1 cellular context compared by ENCODE assay signal in the genomic region with DNA sequence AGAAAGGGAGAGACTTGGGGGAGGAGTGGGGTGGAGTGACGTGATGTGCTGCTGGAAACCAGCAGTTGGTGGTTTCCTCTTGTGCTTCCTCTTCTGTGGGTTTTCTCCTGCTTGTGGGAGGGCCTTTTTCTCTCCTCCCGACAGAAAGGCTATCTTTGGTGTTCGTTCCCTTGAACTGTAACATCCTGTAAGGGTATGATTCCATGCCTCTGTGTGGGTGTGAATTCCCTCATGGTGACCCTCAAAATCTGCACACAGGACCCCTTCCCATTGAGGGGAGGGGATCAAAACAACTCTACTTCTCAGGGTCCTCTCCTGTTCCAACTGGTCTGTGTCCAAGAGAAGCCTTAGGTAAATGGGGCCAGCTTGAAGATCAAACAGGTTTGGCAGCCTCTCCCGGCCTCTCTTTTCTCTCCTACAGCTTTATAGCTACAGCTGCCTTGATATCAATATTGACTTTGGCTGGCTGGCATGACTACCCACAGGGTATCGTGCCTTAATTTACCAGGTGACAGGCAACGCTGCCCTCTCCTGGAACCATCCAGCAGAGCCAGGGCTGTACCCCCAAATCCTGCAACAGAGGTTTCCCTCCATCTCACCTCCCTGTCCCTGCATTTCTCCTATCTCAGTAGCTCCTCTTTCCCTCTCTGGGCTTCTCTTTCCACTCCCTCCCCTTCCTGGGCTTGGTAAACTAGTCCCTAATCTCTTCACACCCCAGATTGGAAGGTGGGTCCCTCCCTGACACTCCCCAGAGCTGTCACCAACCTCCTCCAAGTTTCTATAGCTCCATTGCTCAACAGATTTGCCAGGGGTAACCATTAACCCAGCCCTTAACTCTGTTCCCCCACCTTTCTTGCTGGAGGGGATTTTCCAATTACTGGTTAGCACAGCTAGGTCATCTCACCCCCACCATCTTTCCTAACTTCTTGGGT.
TF ChIP-seq lines count a peak whose summit lies in the region.

No MANE protein-coding gene starts in this region.

TF ChIP-seq in HepG2, 621 proteins besides CTCF, POLR2A, EP300 and RAD21 (continued from another document and continues in another):
- TF ChIP-seq, protein P1, sequence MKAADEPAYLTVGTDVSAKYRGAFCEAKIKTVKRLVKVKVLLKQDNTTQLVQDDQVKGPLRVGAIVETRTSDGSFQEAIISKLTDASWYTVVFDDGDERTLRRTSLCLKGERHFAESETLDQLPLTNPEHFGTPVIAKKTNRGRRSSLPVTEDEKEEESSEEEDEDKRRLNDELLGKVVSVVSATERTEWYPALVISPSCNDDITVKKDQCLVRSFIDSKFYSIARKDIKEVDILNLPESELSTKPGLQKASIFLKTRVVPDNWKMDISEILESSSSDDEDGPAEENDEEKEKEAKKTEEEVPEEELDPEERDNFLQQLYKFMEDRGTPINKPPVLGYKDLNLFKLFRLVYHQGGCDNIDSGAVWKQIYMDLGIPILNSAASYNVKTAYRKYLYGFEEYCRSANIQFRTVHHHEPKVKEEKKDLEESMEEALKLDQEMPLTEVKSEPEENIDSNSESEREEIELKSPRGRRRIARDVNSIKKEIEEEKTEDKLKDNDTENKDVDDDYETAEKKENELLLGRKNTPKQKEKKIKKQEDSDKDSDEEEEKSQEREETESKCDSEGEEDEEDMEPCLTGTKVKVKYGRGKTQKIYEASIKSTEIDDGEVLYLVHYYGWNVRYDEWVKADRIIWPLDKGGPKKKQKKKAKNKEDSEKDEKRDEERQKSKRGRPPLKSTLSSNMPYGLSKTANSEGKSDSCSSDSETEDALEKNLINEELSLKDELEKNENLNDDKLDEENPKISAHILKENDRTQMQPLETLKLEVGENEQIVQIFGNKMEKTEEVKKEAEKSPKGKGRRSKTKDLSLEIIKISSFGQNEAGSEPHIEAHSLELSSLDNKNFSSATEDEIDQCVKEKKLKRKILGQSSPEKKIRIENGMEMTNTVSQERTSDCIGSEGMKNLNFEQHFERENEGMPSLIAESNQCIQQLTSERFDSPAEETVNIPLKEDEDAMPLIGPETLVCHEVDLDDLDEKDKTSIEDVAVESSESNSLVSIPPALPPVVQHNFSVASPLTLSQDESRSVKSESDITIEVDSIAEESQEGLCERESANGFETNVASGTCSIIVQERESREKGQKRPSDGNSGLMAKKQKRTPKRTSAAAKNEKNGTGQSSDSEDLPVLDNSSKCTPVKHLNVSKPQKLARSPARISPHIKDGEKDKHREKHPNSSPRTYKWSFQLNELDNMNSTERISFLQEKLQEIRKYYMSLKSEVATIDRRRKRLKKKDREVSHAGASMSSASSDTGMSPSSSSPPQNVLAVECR (CRISPR knock-in tag; IDR thresholded peaks at IDR 0.05; ENCODE audit: borderline replicate concordance): peak; percentile 46; the same call in 1 of the 2 replicates
- TF ChIP-seq ZNF33A (CRISPR knock-in tag; IDR thresholded peaks at IDR 0.05; ENCODE audit: borderline replicate concordance) (no peak), ZSCAN31 (CRISPR knock-in tag; IDR thresholded peaks at IDR 0.05; ENCODE audit: low read depth) (peak; percentile 82; the same call in 1 of the 2 replicates), SAFB2 (CRISPR knock-in tag; IDR thresholded peaks at IDR 0.05; ENCODE audit: borderline replicate concordance, low read depth) (no peak; the same call in 1 of the 2 replicates), ZNF724P (CRISPR knock-in tag; IDR thresholded peaks at IDR 0.05; ENCODE audit: borderline replicate concordance) (0 out of 2 replicates have a peak, but pooled peaks have one; percentile 18), ZNF333 (CRISPR knock-in tag; IDR thresholded peaks at IDR 0.05; ENCODE audit: borderline replicate concordance) (peak; percentile 81; the same call in 1 of the 2 replicates), SKI (IDR thresholded peaks at IDR 0.05; ENCODE audit: partially characterized antibody) (no peak), ZNF614 (CRISPR knock-in tag; IDR thresholded peaks at IDR 0.05; ENCODE audit: borderline replicate concordance) (peak; percentile 51; the same call in 1 of the 2 replicates), ZNF264 (CRISPR knock-in tag; IDR thresholded peaks at IDR 0.05) (peak; percentile 28; the same call in 1 of the 2 replicates), RBAK (CRISPR knock-in tag; IDR thresholded peaks at IDR 0.05) (no peak), ZNF230 (CRISPR knock-in tag; IDR thresholded peaks at IDR 0.05) (0 out of 2 replicates have a peak, but pooled peaks have one; percentile 22), NKX3-1 (CRISPR knock-in tag; IDR thresholded peaks at IDR 0.05) (peak; percentile 43; the same call in 1 of the 2 replicates), ZFX (CRISPR knock-in tag; IDR thresholded peaks at IDR 0.05; ENCODE audit: low read depth) (no peak; the same call in 1 of the 2 replicates), SIN3B (IDR thresholded peaks at IDR 0.05; ENCODE audit: low read length) (peak; percentile 55; the same call in 1 of the 2 replicates), TBL1XR1 (IDR thresholded peaks at IDR 0.05; ENCODE audit: borderline replicate concordance, low read length, partially characterized antibody) (no peak), ZNF839 (CRISPR knock-in tag; IDR thresholded peaks at IDR 0.05; ENCODE audit: borderline replicate concordance) (no peak), PAX8 (CRISPR knock-in tag; IDR thresholded peaks at IDR 0.05; ENCODE audit: borderline replicate concordance) (no peak), CEBPG (CRISPR knock-in tag; IDR thresholded peaks at IDR 0.05) (peak; percentile 98), NR2C2 (CRISPR knock-in tag; IDR thresholded peaks at IDR 0.05; ENCODE audit: borderline replicate concordance) (peak; percentile 58; the same call in 1 of the 2 replicates), FOXK2 (IDR thresholded peaks at IDR 0.05) (peak; percentile 52; the same call in 1 of the 2 replicates), TEAD3 (CRISPR knock-in tag; optimal IDR thresholded peaks at IDR 0.05; ENCODE audit: borderline replicate concordance) (peak; percentile 82), HOXA3 (CRISPR knock-in tag; IDR thresholded peaks at IDR 0.05) (peak; percentile 75), ZNF30 (CRISPR knock-in tag; IDR thresholded peaks at IDR 0.05) (no peak), HNRNPH1 (optimal IDR thresholded peaks at IDR 0.05; ENCODE audit: low read depth, low read length) (no peak), ZNF543 (CRISPR knock-in tag; IDR thresholded peaks at IDR 0.05) (peak; percentile 94; the same call in 1 of the 2 replicates), PHF8 (CRISPR knock-in tag; IDR thresholded peaks at IDR 0.05) (peak; percentile 35; the same call in 1 of the 2 replicates), RBM22 (optimal IDR thresholded peaks at IDR 0.05; ENCODE audit: low read length) (no peak), NR2F6 (IDR thresholded peaks at IDR 0.05) (peak; percentile 69; the same call in 1 of the 2 replicates), NR2F6 (CRISPR knock-in tag; IDR thresholded peaks at IDR 0.05) (peak; percentile 76), ATM (IDR thresholded peaks at IDR 0.05; ENCODE audit: borderline replicate concordance) (no peak), ZNF850 (CRISPR knock-in tag; conservative IDR thresholded peaks at IDR 0.05) (no peak), RELA (CRISPR knock-in tag; IDR thresholded peaks at IDR 0.05) (peak; percentile 92; the same call in 1 of the 2 replicates), NCOR1 (IDR thresholded peaks at IDR 0.05; ENCODE audit: borderline replicate concordance, low read length) (peak; percentile 31; the same call in 1 of the 2 replicates), ZNF510 (CRISPR knock-in tag; IDR thresholded peaks at IDR 0.05; ENCODE audit: low read depth) (peak; percentile 72; the same call in 1 of the 2 replicates), GATAD2A (CRISPR knock-in tag; IDR thresholded peaks at IDR 0.05) (peak; percentile 88), KDM6A (CRISPR knock-in tag; IDR thresholded peaks at IDR 0.05; ENCODE audit: low read depth) (peak; percentile 63; the same call in 1 of the 2 replicates)
- TF ChIP-seq, protein P2, sequence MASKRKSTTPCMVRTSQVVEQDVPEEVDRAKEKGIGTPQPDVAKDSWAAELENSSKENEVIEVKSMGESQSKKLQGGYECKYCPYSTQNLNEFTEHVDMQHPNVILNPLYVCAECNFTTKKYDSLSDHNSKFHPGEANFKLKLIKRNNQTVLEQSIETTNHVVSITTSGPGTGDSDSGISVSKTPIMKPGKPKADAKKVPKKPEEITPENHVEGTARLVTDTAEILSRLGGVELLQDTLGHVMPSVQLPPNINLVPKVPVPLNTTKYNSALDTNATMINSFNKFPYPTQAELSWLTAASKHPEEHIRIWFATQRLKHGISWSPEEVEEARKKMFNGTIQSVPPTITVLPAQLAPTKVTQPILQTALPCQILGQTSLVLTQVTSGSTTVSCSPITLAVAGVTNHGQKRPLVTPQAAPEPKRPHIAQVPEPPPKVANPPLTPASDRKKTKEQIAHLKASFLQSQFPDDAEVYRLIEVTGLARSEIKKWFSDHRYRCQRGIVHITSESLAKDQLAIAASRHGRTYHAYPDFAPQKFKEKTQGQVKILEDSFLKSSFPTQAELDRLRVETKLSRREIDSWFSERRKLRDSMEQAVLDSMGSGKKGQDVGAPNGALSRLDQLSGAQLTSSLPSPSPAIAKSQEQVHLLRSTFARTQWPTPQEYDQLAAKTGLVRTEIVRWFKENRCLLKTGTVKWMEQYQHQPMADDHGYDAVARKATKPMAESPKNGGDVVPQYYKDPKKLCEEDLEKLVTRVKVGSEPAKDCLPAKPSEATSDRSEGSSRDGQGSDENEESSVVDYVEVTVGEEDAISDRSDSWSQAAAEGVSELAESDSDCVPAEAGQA (IDR thresholded peaks at IDR 0.05; ENCODE audit: low read depth): peak; percentile 11; the same call in 1 of the 2 replicates
- TF ChIP-seq, protein P2 (CRISPR knock-in tag; IDR thresholded peaks at IDR 0.05; ENCODE audit: borderline replicate concordance): no peak
- TF ChIP-seq, protein P3, sequence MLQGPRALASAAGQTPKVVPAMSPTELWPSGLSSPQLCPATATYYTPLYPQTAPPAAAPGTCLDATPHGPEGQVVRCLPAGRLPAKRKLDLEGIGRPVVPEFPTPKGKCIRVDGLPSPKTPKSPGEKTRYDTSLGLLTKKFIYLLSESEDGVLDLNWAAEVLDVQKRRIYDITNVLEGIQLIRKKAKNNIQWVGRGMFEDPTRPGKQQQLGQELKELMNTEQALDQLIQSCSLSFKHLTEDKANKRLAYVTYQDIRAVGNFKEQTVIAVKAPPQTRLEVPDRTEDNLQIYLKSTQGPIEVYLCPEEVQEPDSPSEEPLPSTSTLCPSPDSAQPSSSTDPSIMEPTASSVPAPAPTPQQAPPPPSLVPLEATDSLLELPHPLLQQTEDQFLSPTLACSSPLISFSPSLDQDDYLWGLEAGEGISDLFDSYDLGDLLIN (CRISPR knock-in tag; IDR thresholded peaks at IDR 0.05; ENCODE audit: borderline replicate concordance): 0 out of 2 replicates have a peak, but pooled peaks have one; percentile 47
- TF ChIP-seq, protein P4, sequence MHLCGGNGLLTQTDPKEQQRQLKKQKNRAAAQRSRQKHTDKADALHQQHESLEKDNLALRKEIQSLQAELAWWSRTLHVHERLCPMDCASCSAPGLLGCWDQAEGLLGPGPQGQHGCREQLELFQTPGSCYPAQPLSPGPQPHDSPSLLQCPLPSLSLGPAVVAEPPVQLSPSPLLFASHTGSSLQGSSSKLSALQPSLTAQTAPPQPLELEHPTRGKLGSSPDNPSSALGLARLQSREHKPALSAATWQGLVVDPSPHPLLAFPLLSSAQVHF (CRISPR knock-in tag; IDR thresholded peaks at IDR 0.05): 0 out of 2 replicates have a peak, but pooled peaks have one; percentile 31
- TF ChIP-seq, protein P5, sequence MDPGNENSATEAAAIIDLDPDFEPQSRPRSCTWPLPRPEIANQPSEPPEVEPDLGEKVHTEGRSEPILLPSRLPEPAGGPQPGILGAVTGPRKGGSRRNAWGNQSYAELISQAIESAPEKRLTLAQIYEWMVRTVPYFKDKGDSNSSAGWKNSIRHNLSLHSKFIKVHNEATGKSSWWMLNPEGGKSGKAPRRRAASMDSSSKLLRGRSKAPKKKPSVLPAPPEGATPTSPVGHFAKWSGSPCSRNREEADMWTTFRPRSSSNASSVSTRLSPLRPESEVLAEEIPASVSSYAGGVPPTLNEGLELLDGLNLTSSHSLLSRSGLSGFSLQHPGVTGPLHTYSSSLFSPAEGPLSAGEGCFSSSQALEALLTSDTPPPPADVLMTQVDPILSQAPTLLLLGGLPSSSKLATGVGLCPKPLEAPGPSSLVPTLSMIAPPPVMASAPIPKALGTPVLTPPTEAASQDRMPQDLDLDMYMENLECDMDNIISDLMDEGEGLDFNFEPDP (CRISPR knock-in tag; conservative IDR thresholded peaks at IDR 0.05): 0 out of 2 replicates have a peak, but pooled peaks have one; percentile 45
- TF ChIP-seq, protein P6, sequence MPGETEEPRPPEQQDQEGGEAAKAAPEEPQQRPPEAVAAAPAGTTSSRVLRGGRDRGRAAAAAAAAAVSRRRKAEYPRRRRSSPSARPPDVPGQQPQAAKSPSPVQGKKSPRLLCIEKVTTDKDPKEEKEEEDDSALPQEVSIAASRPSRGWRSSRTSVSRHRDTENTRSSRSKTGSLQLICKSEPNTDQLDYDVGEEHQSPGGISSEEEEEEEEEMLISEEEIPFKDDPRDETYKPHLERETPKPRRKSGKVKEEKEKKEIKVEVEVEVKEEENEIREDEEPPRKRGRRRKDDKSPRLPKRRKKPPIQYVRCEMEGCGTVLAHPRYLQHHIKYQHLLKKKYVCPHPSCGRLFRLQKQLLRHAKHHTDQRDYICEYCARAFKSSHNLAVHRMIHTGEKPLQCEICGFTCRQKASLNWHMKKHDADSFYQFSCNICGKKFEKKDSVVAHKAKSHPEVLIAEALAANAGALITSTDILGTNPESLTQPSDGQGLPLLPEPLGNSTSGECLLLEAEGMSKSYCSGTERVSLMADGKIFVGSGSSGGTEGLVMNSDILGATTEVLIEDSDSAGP (CRISPR knock-in tag; IDR thresholded peaks at IDR 0.05; ENCODE audit: borderline replicate concordance): peak; percentile 59
